ENCODE assay signal across 10 cellular contexts in the genomic region with DNA sequence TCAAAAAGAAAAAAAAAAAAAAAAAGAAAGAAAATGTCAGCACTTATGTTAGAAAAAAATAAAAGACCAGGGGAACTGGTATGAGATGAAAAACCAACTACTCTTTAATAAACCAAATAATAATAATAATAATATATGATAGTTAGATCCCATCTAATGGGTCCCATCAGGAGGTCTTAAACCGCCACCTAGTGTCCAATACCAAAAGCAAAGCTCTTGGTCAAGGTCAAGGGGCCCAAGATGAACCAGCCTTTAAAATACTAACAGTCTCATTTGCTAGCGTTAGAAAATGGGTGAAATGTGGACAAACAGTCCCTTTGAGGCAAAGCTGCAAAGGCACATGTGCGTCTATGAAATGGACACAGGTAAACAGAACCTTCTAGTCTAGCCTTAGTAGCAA. TPM values are rescaled to one million over a fixed set of nuclear protein-coding genes. Genes with fewer than 3 reads are reported as not detected.
A peak's percentile ranks its signal among the peaks of the same experiment; 100 is the strongest.
DNase-seq lines count a peak whose midpoint lies in the region; ATAC-seq, FAIRE-seq and TF ChIP-seq lines count a peak whose summit lies in the region.
"Had no signal": no experiment of that assay in that cellular context is flagged by ENCODE, and none has a peak within 500 bp of the region (broad histone marks: within the 10 kb centered on the region; RNA-seq: fewer than 3 reads in every experiment).

No MANE protein-coding gene starts in this region.

- H3K79me2 ChIP-seq in SU-DHL-6 (ENCODE audit: insufficient read depth, low read length) = no peaks in the 10 kb centered on the region

- H3K4me1 ChIP-seq in A549 (no peaks in the 10 kb centered on the region), foreskin keratinocyte (no peaks in the 10 kb centered on the region)

- 60% methylated on average over 3 of the region's 3 CpGs for whole genome bisulfite sequencing in A549 (ENCODE audit: missing lambda C conversion rate)

- TF ChIP-seq POLR2A in A549 (IDR thresholded peaks at IDR 0.05; ENCODE audit: low read length) = no peak

- H3K9ac ChIP-seq in SU-DHL-6 (ENCODE audit: low read length) = no peak overlapping the region

- H3K36me3 ChIP-seq in SU-DHL-6 (ENCODE audit: low read length) = peaks cover 14% of the 10 kb centered on the region; the same call in 1 of the 2 replicates

- H3K27me3 ChIP-seq in SU-DHL-6 (ENCODE audit: low read length) = no peaks in the 10 kb centered on the region
- no peaks in the 10 kb centered on the region for H3K27me3 ChIP-seq in foreskin keratinocyte

- TF ChIP-seq RAD21 in A549 (conservative IDR thresholded peaks at IDR 0.05 in 1 of 2, IDR thresholded peaks at IDR 0.05 in 1 of 2) = peak; percentile 63 to 74

- H3K4me3 ChIP-seq in A549 (no peak overlapping the region), SU-DHL-6 (ENCODE audit: insufficient read depth, low read length, poor library complexity, severe bottlenecking) (no peak overlapping the region)

- DNase-seq in A549 (ENCODE audit: low read depth in 1 of 2, low spot score in 1 of 2) (peak in 1 of 2 experiments; percentile 56), foreskin keratinocyte (no peak)
- DNase-seq: GDM1; stimulated activated CD4-positive, alpha-beta T cell treated with anti-CD3 and anti-CD28 coated beads, Interleukin-2, amount 100 ng/mL, for 48 hours had no signal

- H2AFZ ChIP-seq in SU-DHL-6 (ENCODE audit: low read depth, low read length, severe bottlenecking) = no peak overlapping the region

- H3K9me3 ChIP-seq in A549 = no peaks in the 10 kb centered on the region
- H3K9me3 ChIP-seq in SU-DHL-6 (ENCODE audit: insufficient read depth, low read length) = no peaks in the 10 kb centered on the region

- no peak for TF ChIP-seq EP300 in A549 (IDR thresholded peaks at IDR 0.05)

- ATAC-seq in A549 (peak; percentile 70 to 85; a peak in 4 of 6 replicates), foreskin keratinocyte (no peak), HG02798 (IDR thresholded peaks at IDR 0.05; ENCODE audit: poor library complexity, unreplicated experiment) (no peak), HG02610 (IDR thresholded peaks at IDR 0.05; ENCODE audit: unreplicated experiment) (no peak), HG03469 (IDR thresholded peaks at IDR 0.05; ENCODE audit: unreplicated experiment) (no peak), GM18498 (IDR thresholded peaks at IDR 0.05; ENCODE audit: unreplicated experiment) (no peak)

- no peak for FAIRE-seq in A549 (lab: Jason Lieb, UNC)

- no peaks in the 10 kb centered on the region for H3F3A ChIP-seq in SU-DHL-6 (ENCODE audit: insufficient read depth)

- TF ChIP-seq CTCF in A549 (IDR thresholded peaks at IDR 0.05) (peak; percentile 61), GM12872 (IDR thresholded peaks at IDR 0.05; ENCODE audit: insufficient read depth, low read depth, low read length) (peak; percentile 37; the same call in 2 of the 3 replicates), SU-DHL-6 (IDR thresholded peaks at IDR 0.05; ENCODE audit: insufficient read depth, low read length, poor library complexity, severe bottlenecking) (peak; percentile 45), foreskin keratinocyte (conservative IDR thresholded peaks at IDR 0.05) (peak; percentile 58)

- H4K20me1 ChIP-seq in SU-DHL-6 (ENCODE audit: low read depth, low read length) = no peaks in the 10 kb centered on the region

- CTCF ChIA-PET in A549 (lab: Yijun Ruan, JAX) = interaction anchor here (0.6 to 3.3 kb wide), 28 partner anchors 10 to 341 kb away, joined by 3 to 30 read pairs (median 4); a partner anchor contains a TSS

- H3K27ac ChIP-seq in A549 (no peak overlapping the region), SU-DHL-6 (ENCODE audit: low read depth, low read length) (no peak overlapping the region), foreskin keratinocyte (no peak overlapping the region)

- no peaks in the 10 kb centered on the region for H3K9me2 ChIP-seq in SU-DHL-6 (replicated peaks; ENCODE audit: insufficient read depth, low read length)

- H3K4me2 ChIP-seq in A549 (no peak overlapping the region), SU-DHL-6 (ENCODE audit: low read depth, low read length, poor library complexity, severe bottlenecking) (no peak overlapping the region)

- POLR2A ChIA-PET in A549 (lab: Yijun Ruan, JAX) = interaction anchor here (0.7 to 3.9 kb wide), 2 partner anchors 12 to 29 kb away, joined by 5 to 14 read pairs; a partner anchor contains a TSS

TF ChIP-seq in A549, 52 proteins besides CTCF, POLR2A, EP300 and RAD21:
- TF ChIP-seq FOSB (CRISPR knock-in tag; IDR thresholded peaks at IDR 0.05) (no peak), KDM1A (IDR thresholded peaks at IDR 0.05; ENCODE audit: low read depth) (no peak), EHF (CRISPR knock-in tag; IDR thresholded peaks at IDR 0.05) (no peak)
- TF ChIP-seq, protein P1, sequence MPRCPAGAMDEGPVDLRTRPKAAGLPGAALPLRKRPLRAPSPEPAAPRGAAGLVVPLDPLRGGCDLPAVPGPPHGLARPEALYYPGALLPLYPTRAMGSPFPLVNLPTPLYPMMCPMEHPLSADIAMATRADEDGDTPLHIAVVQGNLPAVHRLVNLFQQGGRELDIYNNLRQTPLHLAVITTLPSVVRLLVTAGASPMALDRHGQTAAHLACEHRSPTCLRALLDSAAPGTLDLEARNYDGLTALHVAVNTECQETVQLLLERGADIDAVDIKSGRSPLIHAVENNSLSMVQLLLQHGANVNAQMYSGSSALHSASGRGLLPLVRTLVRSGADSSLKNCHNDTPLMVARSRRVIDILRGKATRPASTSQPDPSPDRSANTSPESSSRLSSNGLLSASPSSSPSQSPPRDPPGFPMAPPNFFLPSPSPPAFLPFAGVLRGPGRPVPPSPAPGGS (IDR thresholded peaks at IDR 0.05) = no peak

RNA-seq across cellular contexts. Expression of a gene that starts 12.3 kb away (rescaled TPM):
- polyA plus RNA-seq in A549 (2011; rRNA removed) (25.2 and 29.7 TPM in 2 replicates), A549 (2017; fragmentation: RNase III; extraction: RNeasy Plus Mini Kit Qiagen cat#74134 plus additional on column Dnase treatment) (12.8 to 13.0 TPM (median 13.0 TPM) in 3 replicates), foreskin keratinocyte (8.7 and 9.7 TPM in 2 replicates)
- 10.6 and 12.1 TPM in 2 replicates for polyA plus RNA-seq in A549 (2012; cell fraction: cytosol; rRNA removed)
- polyA plus RNA-seq in A549 (2012; cell fraction: nucleus; rRNA removed) = 6.5 and 9.2 TPM in 2 replicates
- polyA minus RNA-seq in A549 (2011; rRNA and poly(A)+ RNA removed) = 28.6 and 30.5 TPM in 2 replicates
- 15.4 and 16.0 TPM in 2 replicates for total RNA-seq in foreskin keratinocyte

RNA-seq across cellular contexts. Expression of a gene that starts 12.3 kb away (rescaled TPM):
- polyA plus RNA-seq in A549 (2011; rRNA removed) (22.0 and 32.6 TPM in 2 replicates), A549 (2017; fragmentation: RNase III; extraction: RNeasy Plus Mini Kit Qiagen cat#74134 plus additional on column Dnase treatment) (13.6 to 15.2 TPM (median 15.1 TPM) in 3 replicates), foreskin keratinocyte (6.6 and 6.9 TPM in 2 replicates)
- 15.7 and 18.0 TPM in 2 replicates for polyA plus RNA-seq in A549 (2012; cell fraction: cytosol; rRNA removed)
- 80.7 and 89.7 TPM in 2 replicates for polyA plus RNA-seq in A549 (2012; cell fraction: nucleus; rRNA removed)
- 40.3 and 42.6 TPM in 2 replicates for polyA minus RNA-seq in A549 (2011; rRNA and poly(A)+ RNA removed)
- total RNA-seq in foreskin keratinocyte = 11.2 and 12.3 TPM in 2 replicates

Comparison
In these comparisons a context has a peak if more than half of its experiments do, and no peak if none do; other contexts are left out.
1. ATAC-seq: peak in A549 (2 of 2); none in foreskin keratinocyte (single experiment), HG02798 (single experiment), HG02610 (single experiment), HG03469 (single experiment) and GM18498 (single experiment).
2. Peak in every context shown above with its lines, with median percentiles within 50 percentile points of each other: CTCF ChIP-seq.